16 cellular contexts compared by ENCODE assay signal in genomic region chr7:150363872-150364271, GRCh38. TPM values are rescaled to one million over a fixed set of nuclear protein-coding genes. Genes with fewer than 3 reads are reported as not detected.
DNase-seq lines count a peak whose midpoint lies in the region; ATAC-seq and TF ChIP-seq lines count a peak whose summit lies in the region.
"Had no signal": no experiment of that assay in that cellular context is flagged by ENCODE, and none has a peak within 500 bp of the region (broad histone marks: within the 10 kb centered on the region; RNA-seq: fewer than 3 reads in every experiment).

No MANE protein-coding gene starts in this region.

- H3K9me3 Mint-ChIP-seq in CD4-positive, CD25-positive, alpha-beta regulatory T cell, result no peaks in the 10 kb centered on the region
- H3K9me3 Mint-ChIP-seq in memory B cell, result no peaks in the 10 kb centered on the region
- H3K9me3 Mint-ChIP-seq: CD4-positive, alpha-beta memory T cell had no signal

- peaks cover 8% of the 10 kb centered on the region for H3K4me1 ChIP-seq in CD4-positive, CD25-positive, alpha-beta regulatory T cell (ENCODE audit: control insufficient read depth, insufficient read depth, low read length, poor library complexity, severe bottlenecking)
- H3K4me1 ChIP-seq in foreskin keratinocyte (peaks cover 3% of the 10 kb centered on the region), PC-9 (replicated peaks; ENCODE audit: insufficient read depth) (peaks cover 25% of the 10 kb centered on the region)
- H3K4me1 ChIP-seq: prostate gland had no signal

- H3K27me3 ChIP-seq in CD4-positive, CD25-positive, alpha-beta regulatory T cell (ENCODE audit: control insufficient read depth, insufficient read depth, low read length), result no peaks in the 10 kb centered on the region
- H3K27me3 ChIP-seq in brain microvascular endothelial cell (replicated peaks) (no peaks in the 10 kb centered on the region), foreskin keratinocyte (peaks cover 2% of the 10 kb centered on the region), PC-9 (ENCODE audit: insufficient read depth, low read depth) (no peaks in the 10 kb centered on the region)
- H3K27me3 ChIP-seq: upper lobe of left lung had no signal

- no peak overlapping the region for H3K4me3 ChIP-seq in CD4-positive, CD25-positive, alpha-beta regulatory T cell (ENCODE audit: low read depth, low read length)
- H3K4me3 ChIP-seq in brain microvascular endothelial cell (ENCODE audit: low read depth, low read length), result no peak overlapping the region
- H3K4me3 ChIP-seq in PC-9, result no peak overlapping the region
- H3K4me3 ChIP-seq: prostate gland, upper lobe of left lung had no signal

- peaks cover 19% of the 10 kb centered on the region for H3F3A ChIP-seq in PC-9 (ENCODE audit: insufficient read depth, low read depth)

- H3K27ac Mint-ChIP-seq in CD4-positive, CD25-positive, alpha-beta regulatory T cell, result peak overlapping the region in 2 of 3 donors; percentile 60 to 71
- H3K27ac Mint-ChIP-seq in memory B cell, result peak overlapping the region; percentile 100
- H3K27ac Mint-ChIP-seq: activated T-cell treated with anti-CD3 and anti-CD28 coated beads, Interleukin-2, amount 50 U/mL, for 72 hours had no signal

- no peak overlapping the region for H3K27ac ChIP-seq in CD4-positive, CD25-positive, alpha-beta regulatory T cell (ENCODE audit: insufficient read depth, low read length, poor library complexity, severe bottlenecking)
- no peak overlapping the region for H3K27ac ChIP-seq in brain microvascular endothelial cell
- H3K27ac ChIP-seq in foreskin keratinocyte, result no peak overlapping the region
- H3K27ac ChIP-seq in PC-9, result no peak overlapping the region
- H3K27ac ChIP-seq: prostate gland, upper lobe of left lung had no signal

- peaks cover under 1% of the 10 kb centered on the region for H3K79me2 ChIP-seq in PC-9 (ENCODE audit: low read depth)

- no peaks in the 10 kb centered on the region for H3K36me3 ChIP-seq in CD4-positive, CD25-positive, alpha-beta regulatory T cell (ENCODE audit: control insufficient read depth, insufficient read depth, low read length)
- H3K36me3 ChIP-seq in brain microvascular endothelial cell (replicated peaks) (no peaks in the 10 kb centered on the region), PC-9 (ENCODE audit: low read depth) (no peaks in the 10 kb centered on the region)
- H3K36me3 ChIP-seq: prostate gland, upper lobe of left lung had no signal

- no peak for ATAC-seq in CD4-positive, CD25-positive, alpha-beta regulatory T cell (ENCODE audit: low read depth in 2 of 2)
- ATAC-seq in GM21447 (IDR thresholded peaks at IDR 0.05; ENCODE audit: unreplicated experiment) (peak; percentile 41), memory B cell (ENCODE audit: low read depth) (peak; percentile 18), foreskin keratinocyte (no peak)
- ATAC-seq: activated T-cell treated with anti-CD3 and anti-CD28 coated beads, Interleukin-2, amount 50 U/mL, for 72 hours had no signal

- H3K9me2 ChIP-seq in PC-9 (ENCODE audit: insufficient read depth), result no peaks in the 10 kb centered on the region

- no peak overlapping the region for H2AFZ ChIP-seq in PC-9

- in situ Hi-C loops in brain microvascular endothelial cell (cut with HindIII; ENCODE audit: low pct_ligation_motif_present, low sequenced_read_pairs), result no loop called here

- peaks cover under 1 to 27% (median 15%) of the 10 kb centered on the region in 4 donors for H3K4me1 Mint-ChIP-seq in CD4-positive, CD25-positive, alpha-beta regulatory T cell
- H3K4me1 Mint-ChIP-seq in memory B cell, result peaks cover 34% of the 10 kb centered on the region

- intact Hi-C loops in PC-9 (cut with micrococcal nuclease; ENCODE audit: unreplicated experiment), result loop anchor here (2.0 kb wide), 2 partner anchors 15 to 41 kb away; partner anchors contain the start of gene ZNF775

- CTCF ChIA-PET in PC-9 (lab: Charles Lee), result no interaction called here

- POLR2A ChIA-PET in PC-9 (lab: Charles Lee; ENCODE audit: unreplicated experiment), result interaction anchor here (0.5 kb wide), 1 partner anchor 14 kb away, joined by 6 read pairs; no protein-coding TSS in a partner anchor

- no peak for DNase-seq in CD4-positive, CD25-positive, alpha-beta regulatory T cell
- DNase-seq in NOMO-1 treated with dmso at 0.1 percent for 144 hours (lab: John Stamatoyannopoulos, UW; ENCODE audit: unreplicated experiment) (peak; percentile 19), memory B cell (ENCODE audit: low spot score in 2 of 2) (no peak), brain microvascular endothelial cell (no peak), KG1 (lab: John Stamatoyannopoulos, UW) (no peak), foreskin keratinocyte (no peak), PC-9 (no peak)
- DNase-seq: activated T-cell treated with anti-CD3 and anti-CD28 coated beads, Interleukin-2, amount 50 U/mL, for 72 hours; CD4-positive, alpha-beta memory T cell; cerebellar nuclear complex; Karpas-422; NCI-H526 treated with DMSO at 0.1 percent for 48 hours; T1000; upper lobe of left lung had no signal

- BruUV-seq in PC-9 (replicated peaks; lab: Mats Ljungman, UMichigan), result no TSS peak

- H3K4me2 ChIP-seq in PC-9, result no peak overlapping the region

- no peak for TF ChIP-seq CTCF in brain microvascular endothelial cell (IDR thresholded peaks at IDR 0.05; ENCODE audit: low read depth, low read length, missing control alignments)
- no peak for TF ChIP-seq CTCF in foreskin keratinocyte (conservative IDR thresholded peaks at IDR 0.05)
- no peak for TF ChIP-seq CTCF in PC-9 (conservative IDR thresholded peaks at IDR 0.05)

- H3K9me3 ChIP-seq in CD4-positive, CD25-positive, alpha-beta regulatory T cell (ENCODE audit: control insufficient read depth in 2 of 2, low read length in 2 of 2), result no peaks in the 10 kb centered on the region
- H3K9me3 ChIP-seq in PC-9 (ENCODE audit: insufficient read depth, low read depth), result no peaks in the 10 kb centered on the region
- H3K9me3 ChIP-seq: prostate gland, upper lobe of left lung had no signal

- no peaks in the 10 kb centered on the region for H4K20me1 ChIP-seq in PC-9 (ENCODE audit: insufficient read depth)

- peak overlapping the region in 1 of 4 donors; percentile 1 for H3K4me3 Mint-ChIP-seq in CD4-positive, CD25-positive, alpha-beta regulatory T cell
- peak overlapping the region; percentile 39 for H3K4me3 Mint-ChIP-seq in memory B cell
- H3K4me3 Mint-ChIP-seq: activated T-cell treated with anti-CD3 and anti-CD28 coated beads, Interleukin-2, amount 50 U/mL, for 72 hours; CD4-positive, alpha-beta memory T cell had no signal

- H3K36me3 Mint-ChIP-seq in CD4-positive, CD25-positive, alpha-beta regulatory T cell, result no peaks in the 10 kb centered on the region
- H3K36me3 Mint-ChIP-seq in memory B cell, result no peaks in the 10 kb centered on the region

- H3K27me3 Mint-ChIP-seq in CD4-positive, CD25-positive, alpha-beta regulatory T cell, result peaks cover 4% of the 10 kb centered on the region
- H3K27me3 Mint-ChIP-seq in memory B cell, result peaks cover 3% of the 10 kb centered on the region
- H3K27me3 Mint-ChIP-seq: CD4-positive, alpha-beta memory T cell had no signal

RNA-seq across cellular contexts. Expression of gene REPIN1, which starts 4.8 kb away (rescaled TPM):
- 40.3 TPM for total RNA-seq in CD4-positive, CD25-positive, alpha-beta regulatory T cell
- polyA plus RNA-seq in CD4-positive, CD25-positive, alpha-beta regulatory T cell, result 10 to 100 TPM; 22.5 to 35.2 (median 26.5) TPM
- total RNA-seq in foreskin keratinocyte, result 19.4 and 19.6 TPM in 2 replicates
- polyA plus RNA-seq in foreskin keratinocyte, result 12.8 and 15.9 TPM in 2 replicates
- total RNA-seq in PC-9 (2021), result 172 and 174 TPM in 2 replicates

RNA-seq across cellular contexts. Expression of gene ZNF775, which starts 15.3 kb away (rescaled TPM):
- 2.9 TPM for total RNA-seq in CD4-positive, CD25-positive, alpha-beta regulatory T cell
- polyA plus RNA-seq in CD4-positive, CD25-positive, alpha-beta regulatory T cell, result 1 to 10 TPM; 2.2 to 7.6 (median 4.1) TPM
- 4.7 and 5.4 TPM in 2 replicates for total RNA-seq in foreskin keratinocyte
- polyA plus RNA-seq in foreskin keratinocyte, result 3.9 and 5.3 TPM in 2 replicates
- 3.1 and 3.4 TPM in 2 replicates for total RNA-seq in PC-9 (2021)

RNA-seq across cellular contexts. Expression of gene RARRES2, which starts 22.4 kb away (rescaled TPM):
- total RNA-seq in CD4-positive, CD25-positive, alpha-beta regulatory T cell, result not detected
- not detected for polyA plus RNA-seq in CD4-positive, CD25-positive, alpha-beta regulatory T cell
- total RNA-seq in foreskin keratinocyte, result not detected in 2 replicates
- not detected in 2 replicates for polyA plus RNA-seq in foreskin keratinocyte
- total RNA-seq in PC-9 (2021), result not detected in 2 replicates
- total RNA-seq: activated T-cell treated with anti-CD3 and anti-CD28 coated beads, Interleukin-2, amount 50 U/mL, for 72 hours; CD4-positive, alpha-beta memory T cell had no signal
- polyA plus RNA-seq: CD4-positive, alpha-beta memory T cell had no signal

RNA-seq across cellular contexts. Expression of gene ACTR3C, which starts 40.5 kb away (rescaled TPM):
- total RNA-seq in CD4-positive, CD25-positive, alpha-beta regulatory T cell, result 17.2 TPM
- polyA plus RNA-seq in CD4-positive, CD25-positive, alpha-beta regulatory T cell, result 1 to 10 TPM; 4.3 to 5.5 (median 4.8) TPM
- 2.8 and 2.9 TPM in 2 replicates for total RNA-seq in foreskin keratinocyte
- polyA plus RNA-seq in foreskin keratinocyte, result 1.1 and 1.6 TPM in 2 replicates
- total RNA-seq in PC-9 (2021), result 24.1 and 34.5 TPM in 2 replicates

RNA-seq across cellular contexts. Expression of gene LRRC61, which starts 40.7 kb away (rescaled TPM):
- 10.7 TPM for total RNA-seq in CD4-positive, CD25-positive, alpha-beta regulatory T cell
- polyA plus RNA-seq in CD4-positive, CD25-positive, alpha-beta regulatory T cell, result 10 to 100 TPM; 21.9 to 33.1 (median 25.6) TPM
- total RNA-seq in foreskin keratinocyte, result 8.6 and 9.9 TPM in 2 replicates
- 10.0 and 13.2 TPM in 2 replicates for polyA plus RNA-seq in foreskin keratinocyte
- 34.8 and 42.3 TPM in 2 replicates for total RNA-seq in PC-9 (2021)

Comparison
In these comparisons a context has a peak if more than half of its experiments do, and no peak if none do; other contexts are left out.
1. ATAC-seq: peak in GM21447 (single experiment) and memory B cell (single experiment); none in CD4-positive, CD25-positive, alpha-beta regulatory T cell (0 of 2) and foreskin keratinocyte (single experiment).